Comparison of ENCODE assay signal across 11 cellular contexts in genomic region chr3:61040618-61041017, GRCh38.
"Had no signal": no experiment of that assay in that cellular context is flagged by ENCODE, and none has a peak within 500 bp of the region (broad histone marks: within the 10 kb centered on the region; RNA-seq: fewer than 3 reads in every experiment).

No MANE protein-coding gene starts in this region.

- H3K4me3 ChIP-seq: adrenal gland, ascending aorta, body of pancreas, breast epithelium, cardiac muscle cell had no signal

- H3K4me1 ChIP-seq: adrenal gland, ascending aorta, body of pancreas, breast epithelium had no signal

- H3K27ac ChIP-seq: adrenal gland, ascending aorta, body of pancreas, brain microvascular endothelial cell, breast epithelium, cardiac muscle cell had no signal

- H3K36me3 ChIP-seq: adrenal gland, ascending aorta, brain microvascular endothelial cell, breast epithelium, cardiac muscle cell had no signal

- ATAC-seq: activated naive CD4-positive, alpha-beta T cell treated with anti-CD3 and anti-CD28 coated beads, Interleukin-2, amount 50 U/mL, for 72 hours; activated naive CD8-positive, alpha-beta T cell treated with anti-CD3 and anti-CD28 coated beads, Interleukin-2, amount 50 U/mL, for 24 hours; activated T-cell treated with anti-CD3 and anti-CD28 coated beads, Interleukin-2, amount 50 U/mL, for 4 hours; activated T-cell treated with anti-CD3 and anti-CD28 coated beads, Interleukin-2, amount 50 U/mL, for 72 hours; activated T-helper 17 cell treated with anti-CD3 and anti-CD28 coated beads, Interleukin-2, amount 50 U/mL, for 72 hours; body of pancreas had no signal

- H3K9me3 ChIP-seq: adrenal gland had no signal
